ENCODE assay signal across 13 cellular contexts in genomic region chr11:12868315-12869073, GRCh38.
DNase-seq lines count a peak whose midpoint lies in the region; ATAC-seq, FAIRE-seq and TF ChIP-seq lines count a peak whose summit lies in the region.
"Had no signal": no experiment of that assay in that cellular context is flagged by ENCODE, and none has a peak within 500 bp of the region (broad histone marks: within the 10 kb centered on the region; RNA-seq: fewer than 3 reads in every experiment).

No MANE protein-coding gene starts in this region.

- H3K23me2 ChIP-seq in H1 (ENCODE audit: low read depth, low read length) = peaks cover 3% of the 10 kb centered on the region

- H2AK5ac ChIP-seq in H1 (ENCODE audit: low read depth, low read length) = no peak overlapping the region

- H2BK5ac ChIP-seq in H1 (ENCODE audit: low read depth, low read length) = 0 out of 2 replicates have a peak overlapping the region, but pooled peaks have one; percentile 53

- no peak for DNase-seq in OCI-LY7 (ENCODE audit: low spot score)
- DNase-seq in H1 (ENCODE audit: low read depth in 1 of 2, low spot score in 2 of 2) = no peak
- DNase-seq in NCI-H1436 (lab: John Stamatoyannopoulos, UW) = no peak
- DNase-seq in Calu3 = no peak
- DNase-seq in DMS153 (lab: John Stamatoyannopoulos, UW) = no peak
- DNase-seq: MG63, NCI-H524 treated with DMSO at 0.1 percent for 48 hours, right cardiac atrium, SW 1271 had no signal

- H3K79me1 ChIP-seq in H1 (ENCODE audit: low read depth, low read length) = no peaks in the 10 kb centered on the region

- TF ChIP-seq CTCF in C4-2B (conservative IDR thresholded peaks at IDR 0.05) (peak; percentile 24), OCI-LY7 (conservative IDR thresholded peaks at IDR 0.05; ENCODE audit: low read length) (peak; percentile 45; the same call in 1 of the 2 replicates), H1 (IDR thresholded peaks at IDR 0.05; ENCODE audit: control extremely low read depth in 1 of 3, insufficient read depth in 1 of 3, low read depth in 1 of 3, low read length in 3 of 3) (peak in 1 of 3 experiments; percentile 24; a peak in 1 of 4 replicates), nephron (IDR thresholded peaks at IDR 0.05; ENCODE audit: unreplicated experiment in 3 of 3) (peak in 2 of 3 experiments; percentile 8 to 19), Calu3 (IDR thresholded peaks at IDR 0.05; ENCODE audit: unreplicated experiment) (no peak)

- no peak for TF ChIP-seq POLR2A in H1 (IDR thresholded peaks at IDR 0.05; ENCODE audit: control extremely low read depth in 1 of 2, low read depth in 2 of 2, low read length in 2 of 2)

- H3K36me3 ChIP-seq in OCI-LY7 (ENCODE audit: insufficient read depth, low read length) (no peaks in the 10 kb centered on the region), H1 (ENCODE audit: control insufficient read depth in 2 of 4, insufficient read depth in 4 of 4, low read length in 3 of 4) (no peaks in the 10 kb centered on the region)

- peaks cover 30% of the 10 kb centered on the region for H3K4me1 Mint-ChIP-seq in nephron
- peaks cover 15% of the 10 kb centered on the region for H3K4me1 Mint-ChIP-seq in Calu3 (ENCODE audit: low read depth, unreplicated experiment)

- H3K9me3 Mint-ChIP-seq in nephron (no peaks in the 10 kb centered on the region), Calu3 (ENCODE audit: low read depth, unreplicated experiment) (no peaks in the 10 kb centered on the region)
- H3K9me3 Mint-ChIP-seq: memory B cell had no signal

- H2BK12ac ChIP-seq in H1 (ENCODE audit: low read depth, low read length) = no peak overlapping the region; the same call in 1 of the 2 replicates

- H3K36me3 Mint-ChIP-seq in nephron (ENCODE audit: low read depth) = peaks cover 5% of the 10 kb centered on the region
- H3K36me3 Mint-ChIP-seq in Calu3 (ENCODE audit: insufficient read depth, unreplicated experiment) = peaks cover 9% of the 10 kb centered on the region
- H3K36me3 Mint-ChIP-seq: memory B cell had no signal

- H2BK120ac ChIP-seq in H1 (replicated peaks; ENCODE audit: low read depth, low read length) = no peak overlapping the region

- no peak overlapping the region for H2BK20ac ChIP-seq in H1 (ENCODE audit: low read length)

- FAIRE-seq in H1 (lab: Jason Lieb, UNC) = no peak

- H2AFZ ChIP-seq in OCI-LY7 (ENCODE audit: low read length) (no peak overlapping the region), H1 (ENCODE audit: low read length) (no peak overlapping the region)

- no peaks in the 10 kb centered on the region for H3K27me3 ChIP-seq in H1 (replicated peaks in 1 of 4; ENCODE audit: control insufficient read depth in 3 of 4, extremely low read depth in 1 of 4, insufficient read depth in 3 of 4, low read length in 3 of 4)
- H3K27me3 ChIP-seq: MG63 had no signal

- no peak overlapping the region for H3K23ac ChIP-seq in H1 (ENCODE audit: insufficient read length)

- no peak overlapping the region for H3K18ac ChIP-seq in H1 (ENCODE audit: extremely low read depth, low read length)

- H4K20me1 ChIP-seq in OCI-LY7 (ENCODE audit: insufficient read depth, low read length) = no peaks in the 10 kb centered on the region
- H4K20me1 ChIP-seq in H1 (replicated peaks in 1 of 2; ENCODE audit: control insufficient read depth in 1 of 2, insufficient read depth in 2 of 2, low read length in 2 of 2) = no peaks in the 10 kb centered on the region

- H3K4me1 ChIP-seq in OCI-LY7 (ENCODE audit: insufficient read depth, low read length, poor library complexity, severe bottlenecking) = no peaks in the 10 kb centered on the region
- peaks cover 5 to 20% (median 17%) of the 10 kb centered on the region in 4 experiments for H3K4me1 ChIP-seq in H1 (replicated peaks in 1 of 4; ENCODE audit: control insufficient read depth in 3 of 4, insufficient read depth in 4 of 4, low read length in 3 of 4)

- no peak overlapping the region for H3K14ac ChIP-seq in H1 (ENCODE audit: insufficient read length)

- no peak overlapping the region for H3K9ac ChIP-seq in H1 (replicated peaks in 1 of 4; ENCODE audit: extremely low read depth in 1 of 4, low read depth in 3 of 4, low read length in 3 of 4)

- no peak for TF ChIP-seq EP300 in H1 (IDR thresholded peaks at IDR 0.05; ENCODE audit: borderline replicate concordance in 1 of 2, low read depth in 2 of 2, low read length in 2 of 2)

- TF ChIP-seq RAD21 in H1 (IDR thresholded peaks at IDR 0.05 in 1 of 2, conservative IDR thresholded peaks at IDR 0.05 in 1 of 2; ENCODE audit: low read depth in 2 of 2, low read length in 2 of 2) = peak in 1 of 2 experiments; percentile 20; a peak in 2 of 4 replicates

- no peak for ATAC-seq in HG03457 (IDR thresholded peaks at IDR 0.05; ENCODE audit: unreplicated experiment)

- H3K27ac ChIP-seq in C4-2B = no peak overlapping the region
- no peak overlapping the region for H3K27ac ChIP-seq in OCI-LY7 (ENCODE audit: low read depth, low read length, poor library complexity, severe bottlenecking)
- H3K27ac ChIP-seq in H1 (ENCODE audit: low read depth, low read length) = no peak overlapping the region

- H3K4ac ChIP-seq in H1 (replicated peaks; ENCODE audit: insufficient read length, low read depth, low read length) = no peak overlapping the region

- POLR2A ChIA-PET in OCI-LY7 (lab: Charles Lee) = interaction anchor here (1.1 kb wide), 1 partner anchor 9 kb away, joined by 3 read pairs; no protein-coding TSS in a partner anchor
- POLR2A ChIA-PET in H1 (lab: Charles Lee; ENCODE audit: partially characterized antibody) = interaction anchor here (0.9 to 1.7 kb wide), 3 partner anchors 9 to 195 kb away, joined by 3 to 6 read pairs (median 3); partner anchors contain the start of gene TEAD1

- no peak overlapping the region for H3K4me3 Mint-ChIP-seq in nephron
- no peak overlapping the region for H3K4me3 Mint-ChIP-seq in Calu3 (ENCODE audit: low read depth, unreplicated experiment)
- H3K4me3 Mint-ChIP-seq: memory B cell had no signal

- H3K27ac Mint-ChIP-seq in nephron = peak overlapping the region in 2 of 3 experiments; percentile 21 to 37
- H3K27ac Mint-ChIP-seq in Calu3 (ENCODE audit: unreplicated experiment) = no peak overlapping the region
- H3K27ac Mint-ChIP-seq: memory B cell had no signal

- no peak overlapping the region for H4K8ac ChIP-seq in H1 (ENCODE audit: extremely low read depth, insufficient read depth, low read length)

- no peaks in the 10 kb centered on the region for H3K9me2 ChIP-seq in OCI-LY7 (ENCODE audit: insufficient read depth, low read length)

- BruUV-seq in OCI-LY7 (replicated peaks; lab: Mats Ljungman, UMichigan) (no TSS peak), Calu3 (replicated peaks; lab: Mats Ljungman, UMichigan) (no TSS peak)

- no peak overlapping the region for H4K91ac ChIP-seq in H1 (replicated peaks; ENCODE audit: insufficient read length, low read length)

- H3K79me2 ChIP-seq in OCI-LY7 (ENCODE audit: insufficient read depth, low read depth, low read length) (no peaks in the 10 kb centered on the region), H1 (ENCODE audit: control insufficient read depth in 1 of 2, insufficient read depth in 2 of 2, low read length in 2 of 2) (peaks cover 0 to 11% of the 10 kb centered on the region in 2 experiments; a peak in 1 of 4 replicates)

- no peak overlapping the region; the same call in 1 of the 2 replicates for H2BK15ac ChIP-seq in H1 (ENCODE audit: low read length)

- no peak overlapping the region for H4K5ac ChIP-seq in H1 (ENCODE audit: insufficient read length, low read depth, low read length)

- no peaks in the 10 kb centered on the region for H3K27me3 Mint-ChIP-seq in nephron (ENCODE audit: low read depth)
- H3K27me3 Mint-ChIP-seq in Calu3 (ENCODE audit: unreplicated experiment) = no peaks in the 10 kb centered on the region

- H3K4me3 ChIP-seq in OCI-LY7 (ENCODE audit: low read depth, low read length, poor library complexity, severe bottlenecking) = no peak overlapping the region
- H3K4me3 ChIP-seq in H1 (ENCODE audit: extremely low read depth in 1 of 4, insufficient read depth in 2 of 4, low read depth in 3 of 4, low read length in 4 of 4) = no peak overlapping the region
- H3K4me3 ChIP-seq: MG63 had no signal

- WGBS in H1 (ENCODE audit: extremely low coverage in 1 of 2, insufficient coverage in 1 of 2, insufficient read length in 1 of 2, insufficient replicate concordance in 2 of 2, low coverage in 1 of 2, low lambda C conversion rate in 2 of 2, missing lambda C conversion rate in 1 of 2), 2 experiments = 65% methylated on average over 3 of the region's 3 CpGs; no CpG with 5 or more reads in 1 of the 2 experiments

- H3K9me3 ChIP-seq in OCI-LY7 (ENCODE audit: low read length) (no peaks in the 10 kb centered on the region), H1 (ENCODE audit: insufficient read depth in 2 of 2, low read depth in 1 of 2, low read length in 1 of 2) (no peaks in the 10 kb centered on the region)
- H3K9me3 ChIP-seq: MG63 had no signal

- no peak overlapping the region for H3K4me2 ChIP-seq in OCI-LY7 (ENCODE audit: low read length)
- H3K4me2 ChIP-seq in H1 (ENCODE audit: insufficient read depth in 1 of 2, low read depth in 2 of 2, low read length in 2 of 2) = no peak overlapping the region

- intact Hi-C loops in OCI-LY7 (cut with micrococcal nuclease; ENCODE audit: unreplicated experiment) = no loop called here
- intact Hi-C loops in Calu3 (cut with micrococcal nuclease; ENCODE audit: unreplicated experiment) = no loop called here

- H3K56ac ChIP-seq in H1 (replicated peaks; ENCODE audit: insufficient read length, low read depth, low read length) = no peak overlapping the region

- CTCF ChIA-PET in OCI-LY7 (lab: Charles Lee; ENCODE audit: unreplicated experiment) (no interaction called here), H1 (lab: Charles Lee; ENCODE audit: partially characterized antibody) (interaction anchor here (0.6 to 10.8 kb wide), 23 partner anchors 7 to 492 kb away, joined by 3 to 88 read pairs (median 4); no protein-coding TSS in a partner anchor), Calu3 (lab: Charles Lee) (interaction anchor here (1.0 to 1.8 kb wide), 2 partner anchors 9 to 15 kb away, joined by 3 to 4 read pairs; no protein-coding TSS in a partner anchor)

TF ChIP-seq in H1, 55 proteins besides CTCF, POLR2A, EP300 and RAD21 (continues in another document):
- TF ChIP-seq MAFK (IDR thresholded peaks at IDR 0.05; ENCODE audit: low read depth, low read length) (no peak), SP1 (IDR thresholded peaks at IDR 0.05; ENCODE audit: low read depth, low read length) (no peak), RNF2 (IDR thresholded peaks at IDR 0.05; ENCODE audit: borderline replicate concordance, low read depth, low read length, missing control alignments, poor library complexity, severe bottlenecking) (no peak), BCL11A (IDR thresholded peaks at IDR 0.05; ENCODE audit: low read depth in 2 of 2, low read length in 2 of 2) (no peak), SIN3A (conservative IDR thresholded peaks at IDR 0.05 in 1 of 2, IDR thresholded peaks at IDR 0.05 in 1 of 2; ENCODE audit: low read depth in 1 of 2, low read length in 2 of 2) (no peak), POU5F1 (IDR thresholded peaks at IDR 0.05; ENCODE audit: low read depth, low read length) (no peak), E2F6 (IDR thresholded peaks at IDR 0.05) (no peak)
